1 cellular context compared by ENCODE assay signal in genomic region chr15:80778964-80779657, GRCh38.
TF ChIP-seq lines count a peak whose summit lies in the region.

Gene CEMIP, plus strand, starts transcription at chr15:80779370. Its CDS starts 94,510 bp downstream, at chr15:80873880.

TF ChIP-seq in SK-N-SH, 30 proteins besides CTCF, POLR2A, EP300 and RAD21 (continued from another document):
- TF ChIP-seq REST (IDR thresholded peaks at IDR 0.05; ENCODE audit: low read depth, low read length), result 0 out of 2 replicates have a peak, but pooled peaks have one; percentile 9
- TF ChIP-seq NRF1 (IDR thresholded peaks at IDR 0.05; ENCODE audit: low read depth, low read length), result 0 out of 2 replicates have a peak, but pooled peaks have one; percentile 9
- peak; percentile 86 for TF ChIP-seq SMC3 (IDR thresholded peaks at IDR 0.05; ENCODE audit: low read depth, low read length)
- TF ChIP-seq MAX (IDR thresholded peaks at IDR 0.05; ENCODE audit: low read depth), result no peak
